Comparison of ENCODE assay signal across 18 cellular contexts in genomic region chr7:134528749-134529148, GRCh38. TPM values are rescaled to one million over a fixed set of nuclear protein-coding genes. Genes with fewer than 3 reads are reported as not detected.
DNase-seq lines count a peak whose midpoint lies in the region; ATAC-seq, FAIRE-seq and TF ChIP-seq lines count a peak whose summit lies in the region.
"Had no signal": no experiment of that assay in that cellular context is flagged by ENCODE, and none has a peak within 500 bp of the region (broad histone marks: within the 10 kb centered on the region; RNA-seq: fewer than 3 reads in every experiment).

No MANE protein-coding gene starts in this region.

- H3K27ac ChIP-seq in astrocyte (ENCODE audit: low read depth, low read length), result no peak overlapping the region

- H3K4me1 Mint-ChIP-seq in astrocyte (ENCODE audit: low read depth, unreplicated experiment) (peaks cover 16% of the 10 kb centered on the region), Caco-2 (ENCODE audit: low read depth, unreplicated experiment) (peaks cover 7% of the 10 kb centered on the region)
- H3K4me1 Mint-ChIP-seq in stimulated activated effector memory CD8-positive, alpha-beta T cell treated with anti-CD3 and anti-CD28 coated beads, Interleukin-12 subunit alpha, Interleukin-12 subunit beta, amount 100 ng/mL, for 72 hours, result no peaks in the 10 kb centered on the region

- H4K20me1 ChIP-seq in astrocyte (ENCODE audit: insufficient read depth, low read length), result no peaks in the 10 kb centered on the region

- intact Hi-C loops in Caco-2 (cut with micrococcal nuclease; ENCODE audit: unreplicated experiment), result no loop called here

- BruUV-seq in Caco-2 (replicated peaks; lab: Mats Ljungman, UMichigan), result no TSS peak

- peaks cover 5% of the 10 kb centered on the region for H3K27me3 ChIP-seq in astrocyte (ENCODE audit: insufficient read depth, low read length)
- no peaks in the 10 kb centered on the region for H3K27me3 ChIP-seq in Caco-2 (replicated peaks; ENCODE audit: control insufficient read depth, insufficient read depth, low read length)

- H3K9me3 ChIP-seq in astrocyte (ENCODE audit: insufficient read depth, low read depth, low read length) (no peaks in the 10 kb centered on the region), Caco-2 (no peaks in the 10 kb centered on the region)

- H3K27ac Mint-ChIP-seq in astrocyte (ENCODE audit: unreplicated experiment) (peak overlapping the region; percentile 58), Caco-2 (ENCODE audit: unreplicated experiment) (no peak overlapping the region)
- no peak overlapping the region for H3K27ac Mint-ChIP-seq in stimulated activated effector memory CD8-positive, alpha-beta T cell treated with anti-CD3 and anti-CD28 coated beads, Interleukin-12 subunit alpha, Interleukin-12 subunit beta, amount 100 ng/mL, for 72 hours

- no peak overlapping the region for H3K4me2 ChIP-seq in astrocyte (ENCODE audit: low read length)

- H3K79me2 ChIP-seq in astrocyte (ENCODE audit: insufficient read depth, low read length), result no peaks in the 10 kb centered on the region

- ATAC-seq in stimulated activated effector memory CD8-positive, alpha-beta T cell treated with anti-CD3 and anti-CD28 coated beads, Interleukin-12 subunit alpha, Interleukin-12 subunit beta, amount 100 ng/mL, for 72 hours, result peak; percentile 8
- no peak for ATAC-seq in GM19324 (IDR thresholded peaks at IDR 0.05; ENCODE audit: low FRiP score, unreplicated experiment)

- no peaks in the 10 kb centered on the region for H3K36me3 ChIP-seq in astrocyte (ENCODE audit: insufficient read depth, low read length)
- H3K36me3 ChIP-seq in Caco-2 (ENCODE audit: control insufficient read depth, insufficient read depth, low read length), result no peaks in the 10 kb centered on the region

- no peak for TF ChIP-seq CTCF in astrocyte (IDR thresholded peaks at IDR 0.05; ENCODE audit: insufficient read depth, low read depth, low read length)
- TF ChIP-seq CTCF in Caco-2 (IDR thresholded peaks at IDR 0.05; ENCODE audit: insufficient read depth in 1 of 2, low read depth in 1 of 2, low read length in 1 of 2, severe bottlenecking in 1 of 2, unreplicated experiment in 1 of 2), result no peak

- H3K4me3 ChIP-seq in astrocyte (ENCODE audit: insufficient read depth, low read depth, low read length) (no peak overlapping the region), Caco-2 (ENCODE audit: low read depth, low read length) (no peak overlapping the region)

- no peak overlapping the region for H3K4me3 Mint-ChIP-seq in astrocyte (ENCODE audit: unreplicated experiment)
- H3K4me3 Mint-ChIP-seq in stimulated activated effector memory CD8-positive, alpha-beta T cell treated with anti-CD3 and anti-CD28 coated beads, Interleukin-12 subunit alpha, Interleukin-12 subunit beta, amount 100 ng/mL, for 72 hours, result no peak overlapping the region
- H3K4me3 Mint-ChIP-seq in Caco-2 (ENCODE audit: unreplicated experiment), result no peak overlapping the region

- DNase-seq in DMS 273 treated with DMSO at 0.1 percent for 48 hours (lab: John Stamatoyannopoulos, UW) (peak; percentile 16), astrocyte (ENCODE audit: low read depth) (no peak), myocyte (ENCODE audit: low read depth) (peak; percentile 52), Caco-2 (no peak), globus pallidus (ENCODE audit: low spot score) (no peak), DMS53 treated with DMSO at 0.1 percent for 48 hours (lab: John Stamatoyannopoulos, UW; ENCODE audit: unreplicated experiment) (no peak)
- no peak for DNase-seq in stimulated activated effector memory CD8-positive, alpha-beta T cell treated with anti-CD3 and anti-CD28 coated beads, Interleukin-12 subunit alpha, Interleukin-12 subunit beta, amount 100 ng/mL, for 72 hours (ENCODE audit: low spot score in 2 of 2)
- DNase-seq: AML-193, COR-L47, GOT3, KBM-7, NCI-H1048, NCI-H146, NCI-H2081 treated with DMSO at 0.1 percent for 48 hours, NCI-H2227 treated with DMSO at 0.1 percent for 48 hours, SHP77 treated with DMSO at 0.1 percent for 48 hours had no signal

- POLR2A ChIA-PET in Caco-2 (lab: Charles Lee), result no interaction called here

- H3K9ac ChIP-seq in astrocyte (ENCODE audit: low read length), result no peak overlapping the region

- H2AFZ ChIP-seq in astrocyte (ENCODE audit: low read depth, low read length), result no peak overlapping the region

- H3K9me3 Mint-ChIP-seq in astrocyte (ENCODE audit: unreplicated experiment) (no peaks in the 10 kb centered on the region), Caco-2 (ENCODE audit: unreplicated experiment) (no peaks in the 10 kb centered on the region)
- no peaks in the 10 kb centered on the region for H3K9me3 Mint-ChIP-seq in stimulated activated effector memory CD8-positive, alpha-beta T cell treated with anti-CD3 and anti-CD28 coated beads, Interleukin-12 subunit alpha, Interleukin-12 subunit beta, amount 100 ng/mL, for 72 hours

- H3K4me1 ChIP-seq in astrocyte (ENCODE audit: insufficient read depth, low read length) (peaks cover 4% of the 10 kb centered on the region), Caco-2 (0 out of 2 replicates have a peak, but pooled peaks cover 3% of the 10 kb centered on the region)

- H3K36me3 Mint-ChIP-seq in astrocyte (ENCODE audit: low read depth, unreplicated experiment) (no peaks in the 10 kb centered on the region), Caco-2 (ENCODE audit: insufficient read depth, unreplicated experiment) (no peaks in the 10 kb centered on the region)
- no peaks in the 10 kb centered on the region for H3K36me3 Mint-ChIP-seq in stimulated activated effector memory CD8-positive, alpha-beta T cell treated with anti-CD3 and anti-CD28 coated beads, Interleukin-12 subunit alpha, Interleukin-12 subunit beta, amount 100 ng/mL, for 72 hours

- CTCF ChIA-PET in Caco-2 (lab: Charles Lee), result no interaction called here

- H3K27me3 Mint-ChIP-seq in astrocyte (ENCODE audit: low read depth, unreplicated experiment) (peaks cover 23% of the 10 kb centered on the region), Caco-2 (ENCODE audit: insufficient read depth, unreplicated experiment) (no peaks in the 10 kb centered on the region)

- no peak for FAIRE-seq in astrocyte (lab: Jason Lieb, UNC)
- FAIRE-seq: RCC 7860 had no signal

RNA-seq across cellular contexts. Expression of gene AKR1B10, which starts 1.4 kb away (rescaled TPM):
- 0.17 and 0.54 TPM in 2 replicates for total RNA-seq in astrocyte
- 2.7 and 3.2 TPM in 2 replicates for total RNA-seq in myocyte
- polyA plus RNA-seq in myocyte (2012), result 0.91 TPM
- 0.74 and 0.84 TPM in 2 replicates for total RNA-seq in Caco-2 (2022)

RNA-seq across cellular contexts. Expression of gene AKR1B15, which starts 20.2 kb away (rescaled TPM):
- not detected in 2 replicates for total RNA-seq in astrocyte
- total RNA-seq in myocyte, result 1.2 and 1.8 TPM in 2 replicates
- 0.19 TPM for polyA plus RNA-seq in myocyte (2012)
- not detected in 2 replicates for total RNA-seq in Caco-2 (2022)

Comparison
In these comparisons a context has a peak if more than half of its experiments do, and no peak if none do; other contexts are left out.
1. DNase-seq: peak in DMS 273 treated with DMSO at 0.1 percent for 48 hours (single experiment) and myocyte (single experiment); none in astrocyte (single experiment), stimulated activated effector memory CD8-positive, alpha-beta T cell treated with anti-CD3 and anti-CD28 coated beads, Interleukin-12 subunit alpha, Interleukin-12 subunit beta, amount 100 ng/mL, for 72 hours (0 of 2), Caco-2 (0 of 2), globus pallidus (single experiment) and DMS53 treated with DMSO at 0.1 percent for 48 hours (single experiment).